ENCODE assay signal across 9 cellular contexts in genomic region chr6:47168176-47168575, GRCh38.
DNase-seq lines count a peak whose midpoint lies in the region; ATAC-seq and TF ChIP-seq lines count a peak whose summit lies in the region.
"Had no signal": no experiment of that assay in that cellular context is flagged by ENCODE, and none has a peak within 500 bp of the region (broad histone marks: within the 10 kb centered on the region; RNA-seq: fewer than 3 reads in every experiment).

No MANE protein-coding gene starts in this region.

- WGBS in heart right ventricle, 2 donors: 61 to 68% methylated on average over 2 of the region's 2 CpGs

- in situ Hi-C loops in GM13977 (cut with MboI; ENCODE audit: low pct_unique_long_range_greater_than_20kb, low sequenced_read_pairs, unreplicated experiment): no loop called here

- no peak overlapping the region for H3K27ac ChIP-seq in heart right ventricle
- no peak overlapping the region for H3K27ac ChIP-seq in upper lobe of right lung
- H3K27ac ChIP-seq: 22Rv1 had no signal

- peaks cover 0 to 42% (median 0%) of the 10 kb centered on the region in 9 donors for H3K4me1 ChIP-seq in heart right ventricle
- H3K4me1 ChIP-seq in upper lobe of right lung: no peaks in the 10 kb centered on the region

- peak; percentile 29 to 78 (median 48) for DNase-seq in NCI-H1417 (lab: John Stamatoyannopoulos, UW)
- DNase-seq in NCI-H1417 treated with DMSO at 0.1 percent for 48 hours (lab: John Stamatoyannopoulos, UW): no peak
- peak; percentile 91 for DNase-seq in SIG-M5 treated with dmso at 0.1 percent for 504 hours (lab: John Stamatoyannopoulos, UW; ENCODE audit: unreplicated experiment)
- peak in 1 of 2 donors; percentile 14 for DNase-seq in heart right ventricle
- no peak for DNase-seq in upper lobe of right lung
- no peak for DNase-seq in hippocampal formation (lab: John Stamatoyannopoulos, UW)
- DNase-seq in GM13977 (ENCODE audit: low spot score): no peak

- ATAC-seq in heart right ventricle (peak in 6 of 8 donors; percentile 26 to 93 (median 64)), upper lobe of right lung (peak; percentile 91), GM19395 (IDR thresholded peaks at IDR 0.05; ENCODE audit: unreplicated experiment) (no peak)

- H3K36me3 ChIP-seq in heart right ventricle: no peaks in the 10 kb centered on the region
- no peaks in the 10 kb centered on the region for H3K36me3 ChIP-seq in upper lobe of right lung

- H3K27me3 ChIP-seq in heart right ventricle (no peaks in the 10 kb centered on the region), upper lobe of right lung (no peaks in the 10 kb centered on the region)

- H3K9me3 ChIP-seq in heart right ventricle (no peaks in the 10 kb centered on the region), upper lobe of right lung (no peaks in the 10 kb centered on the region)

- no peak overlapping the region for H3K4me3 ChIP-seq in heart right ventricle
- no peak overlapping the region for H3K4me3 ChIP-seq in upper lobe of right lung

- intact Hi-C loops in heart right ventricle (cut with DNase I) (no loop called here), upper lobe of right lung (cut with DNase I) (no loop called here)

- TF ChIP-seq CTCF in heart right ventricle (IDR thresholded peaks at IDR 0.05) (no peak), upper lobe of right lung (IDR thresholded peaks at IDR 0.05) (no peak), GM13977 (IDR thresholded peaks at IDR 0.05; ENCODE audit: extremely low read depth, insufficient read depth, missing control alignments) (no peak)

Comparison
In these comparisons a context has a peak if more than half of its experiments do, and no peak if none do; other contexts are left out.
1. DNase-seq: peak in NCI-H1417 (3 of 3) and SIG-M5 treated with dmso at 0.1 percent for 504 hours (single experiment); none in NCI-H1417 treated with DMSO at 0.1 percent for 48 hours (single experiment), upper lobe of right lung (single experiment), hippocampal formation (0 of 2) and GM13977 (single experiment).